Comparison of ENCODE assay signal across 21 cellular contexts in genomic region chr22:50701076-50701419, GRCh38. TPM values are rescaled to one million over a fixed set of nuclear protein-coding genes. Genes with fewer than 3 reads are reported as not detected.
DNase-seq lines count a peak whose midpoint lies in the region; ATAC-seq, FAIRE-seq and TF ChIP-seq lines count a peak whose summit lies in the region.
"Had no signal": no experiment of that assay in that cellular context is flagged by ENCODE, and none has a peak within 500 bp of the region (broad histone marks: within the 10 kb centered on the region; RNA-seq: fewer than 3 reads in every experiment).

No MANE protein-coding gene starts in this region.

- 28% methylated on average over 6 of the region's 7 CpGs for WGBS in HepG2 (ENCODE audit: low lambda C conversion rate)
- 42% methylated on average over 7 of the region's 7 CpGs for WGBS in suprapubic skin

- H3K4me3 ChIP-seq in HepG2 (replicated peaks in 1 of 3; ENCODE audit: insufficient read depth in 1 of 3, low read depth in 2 of 3, low read length in 3 of 3) (peak overlapping the region; percentile 36 to 89 (median 49)), suprapubic skin (no peak overlapping the region)
- H3K4me3 ChIP-seq: PC-9 had no signal

- no peaks in the 10 kb centered on the region for H3K9me3 ChIP-seq in HepG2 (ENCODE audit: low read length)
- no peaks in the 10 kb centered on the region for H3K9me3 ChIP-seq in suprapubic skin

- TF ChIP-seq CTCF in HepG2 (CRISPR knock-in tag; IDR thresholded peaks at IDR 0.05) (no peak; the same call in 1 of the 2 replicates), suprapubic skin (IDR thresholded peaks at IDR 0.05) (no peak)

- TF ChIP-seq POLR2A in HepG2 (IDR thresholded peaks at IDR 0.05; ENCODE audit: insufficient read depth in 1 of 2, low read depth in 2 of 2, low read length in 2 of 2): no peak
- TF ChIP-seq POLR2A in suprapubic skin (IDR thresholded peaks at IDR 0.05): no peak

- FAIRE-seq in HepG2 (lab: Jason Lieb, UNC): peak; percentile 43
- FAIRE-seq: A204.1, GM18507 had no signal

- intact Hi-C loops in HepG2 (cut with micrococcal nuclease; ENCODE audit: unreplicated experiment): no loop called here

- no peak for TF ChIP-seq RAD21 in HepG2 (CRISPR knock-in tag; IDR thresholded peaks at IDR 0.05)

- H3K4me2 ChIP-seq in HepG2 (ENCODE audit: low read depth, low read length): peak overlapping the region; percentile 93
- H3K4me2 ChIP-seq: PC-9 had no signal

- no peaks in the 10 kb centered on the region for H3K27me3 ChIP-seq in HepG2 (ENCODE audit: control insufficient read depth in 1 of 2, insufficient read depth in 2 of 2, low read length in 2 of 2)
- peaks cover 4% of the 10 kb centered on the region for H3K27me3 ChIP-seq in suprapubic skin

- H3K79me2 ChIP-seq in HepG2 (ENCODE audit: insufficient read depth, low read length): peaks cover 39% of the 10 kb centered on the region

- DNase-seq in activated naive CD4-positive, alpha-beta T cell treated with anti-CD3 and anti-CD28 coated beads, Interleukin-2, amount 50 U/mL, for 16 hours: peak; percentile 2
- DNase-seq in activated naive CD4-positive, alpha-beta T cell treated with Interleukin-2 at 50 U/mL for 16 hours: no peak
- peak; percentile 18 for DNase-seq in HepG2 (ENCODE audit: low spot score)
- DNase-seq in suprapubic skin (ENCODE audit: low spot score in 2 of 2): peak; percentile 55 to 72
- DNase-seq in dermis blood vessel endothelial cell: no peak
- no peak for DNase-seq in pons (ENCODE audit: low spot score)
- no peak for DNase-seq in iPS-NIHi7 (ENCODE audit: extremely low spot score)
- DNase-seq: COR-L47, DMS153, MV-4-11, NCI-H1417 treated with DMSO at 0.1 percent for 48 hours, NCI-H2029 treated with DMSO at 0.1 percent for 48 hours, NCI-H526, PC-9, SHP77 treated with DMSO at 0.1 percent for 48 hours had no signal

- H3K36me3 ChIP-seq in HepG2 (replicated peaks in 1 of 2; ENCODE audit: control insufficient read depth in 1 of 2, insufficient read depth in 2 of 2, low read length in 2 of 2) (peaks cover 11 to 30% of the 10 kb centered on the region in 2 experiments), suprapubic skin (peaks cover 6% of the 10 kb centered on the region)

- H4K20me1 ChIP-seq in HepG2 (ENCODE audit: insufficient read depth, low read length): no peaks in the 10 kb centered on the region

- TF ChIP-seq EP300 in HepG2 (IDR thresholded peaks at IDR 0.05; ENCODE audit: low read depth in 2 of 2, low read length in 2 of 2) (no peak), HepG2 (CRISPR knock-in tag; IDR thresholded peaks at IDR 0.05; ENCODE audit: borderline replicate concordance) (no peak), suprapubic skin (IDR thresholded peaks at IDR 0.05) (no peak)

- ATAC-seq in HepG2: peak; percentile 12
- ATAC-seq: HCT116 had no signal

- in situ Hi-C loops in HepG2 (cut with HindIII; ENCODE audit: extremely low pct_ligation_motif_present, low pct_unique_long_range_greater_than_20kb): no loop called here

- H3K27ac ChIP-seq in cingulate gyrus (ENCODE audit: low read depth, low read length) (peak overlapping the region; percentile 58), HepG2 (ENCODE audit: extremely low read length, insufficient read depth, low read length) (peak overlapping the region; percentile 94), suprapubic skin (no peak overlapping the region)
- H3K27ac ChIP-seq: C4-2B, PC-9 had no signal

- H3K9ac ChIP-seq in HepG2 (ENCODE audit: insufficient read depth, low read depth, low read length): peak overlapping the region; percentile 84

- CTCF ChIA-PET in HepG2 (lab: Yijun Ruan, JAX; ENCODE audit: low intra/inter-chr PET ratio, low total read pairs): no interaction called here

- H2AFZ ChIP-seq in HepG2 (ENCODE audit: low read length): no peak overlapping the region
- H2AFZ ChIP-seq: PC-9 had no signal

- POLR2A ChIA-PET in HepG2 (lab: Yijun Ruan, JAX): interaction anchor here (0.6 to 2.8 kb wide), 3 partner anchors 8 to 176 kb away, joined by 3 to 7 read pairs (median 5); partner anchors contain the start of gene SCO2

- H3K4me1 ChIP-seq in HepG2 (ENCODE audit: insufficient read depth, low read length) (peaks cover 48% of the 10 kb centered on the region), suprapubic skin (peaks cover 25% of the 10 kb centered on the region)

- BruUV-seq in HepG2 (replicated peaks; lab: Mats Ljungman, UMichigan): no TSS peak

TF ChIP-seq in HepG2, 621 proteins besides CTCF, POLR2A, EP300 and RAD21 (continues in another document):
- TF ChIP-seq MEF2D (CRISPR knock-in tag; IDR thresholded peaks at IDR 0.05) (0 out of 2 replicates have a peak, but pooled peaks have one; percentile 31), NRL (CRISPR knock-in tag; IDR thresholded peaks at IDR 0.05; ENCODE audit: borderline replicate concordance) (peak; percentile 54; the same call in 1 of the 2 replicates), ZFP91 (CRISPR knock-in tag; IDR thresholded peaks at IDR 0.05; ENCODE audit: borderline replicate concordance) (peak; percentile 11; the same call in 1 of the 2 replicates), ZNF766 (CRISPR knock-in tag; IDR thresholded peaks at IDR 0.05; ENCODE audit: borderline replicate concordance) (0 out of 2 replicates have a peak, but pooled peaks have one; percentile 4), ZNF891 (CRISPR knock-in tag; IDR thresholded peaks at IDR 0.05) (peak; percentile 47), RCOR2 (CRISPR knock-in tag; IDR thresholded peaks at IDR 0.05) (no peak), NR2C2 (CRISPR knock-in tag; IDR thresholded peaks at IDR 0.05; ENCODE audit: borderline replicate concordance) (peak; percentile 4; the same call in 1 of the 2 replicates)

RNA-seq across cellular contexts. Expression of gene SHANK3, which starts 28.4 kb away (rescaled TPM):
- total RNA-seq in HepG2 (2016; rRNA removed; fragmentation: Illumina TruSeq; extraction: Trizol): 1.9 and 2.9 TPM in 2 replicates
- 0.79 and 1.0 TPM in 2 replicates for total RNA-seq in HepG2 (2016; cell fraction: cytosol; rRNA removed; fragmentation: Illumina TruSeq; extraction: Trizol; ENCODE audit: low read depth)
- total RNA-seq in HepG2 (2016; cell fraction: insoluble cytoplasmic fraction; rRNA removed; fragmentation: Illumina TruSeq; extraction: Trizol): 1.7 and 2.9 TPM in 2 replicates
- 2.3 TPM in 2 replicates for total RNA-seq in HepG2 (2016; cell fraction: membrane; rRNA removed; fragmentation: Illumina TruSeq; extraction: Trizol)
- total RNA-seq in HepG2 (2016; cell fraction: nucleus; rRNA removed; fragmentation: Illumina TruSeq; extraction: Trizol): 2.9 and 3.7 TPM in 2 replicates
- polyA plus RNA-seq in HepG2 (2011; rRNA removed): 4.6 and 6.5 TPM in 2 replicates
- 3.0 and 3.9 TPM in 2 replicates for polyA plus RNA-seq in HepG2 (2011; cell fraction: cytosol; rRNA removed)
- polyA plus RNA-seq in HepG2 (2011; cell fraction: nucleus; rRNA removed): 25.0 and 33.1 TPM in 2 replicates
- 7.9 and 8.7 TPM in 2 replicates for polyA plus RNA-seq in HepG2 (2012)
- polyA plus RNA-seq in HepG2 (2016; cell fraction: cytosol; fragmentation: Illumina TruSeq; extraction: Trizol; ENCODE audit: low read depth): 0.66 and 0.71 TPM in 2 replicates
- polyA plus RNA-seq in HepG2 (2016; cell fraction: insoluble cytoplasmic fraction; fragmentation: Illumina TruSeq; extraction: Trizol; ENCODE audit: low read depth): 3.0 and 4.2 TPM in 2 replicates
- 1.6 and 1.9 TPM in 2 replicates for polyA plus RNA-seq in HepG2 (2016; cell fraction: membrane; fragmentation: Illumina TruSeq; extraction: Trizol; ENCODE audit: low read depth)
- 14.0 and 17.0 TPM in 2 replicates for polyA plus RNA-seq in HepG2 (2016; cell fraction: nucleus; fragmentation: Illumina TruSeq; extraction: Trizol; ENCODE audit: insufficient read depth, low read depth)
- 0.07 and 4.8 TPM in 2 replicates for polyA minus RNA-seq in HepG2 (2011; rRNA and poly(A)+ RNA removed; ENCODE audit: low replicate concordance)
- polyA minus RNA-seq in HepG2 (2011; cell fraction: cytosol; rRNA and poly(A)+ RNA removed): 5.2 and 5.4 TPM in 2 replicates
- polyA minus RNA-seq in HepG2 (2011; cell fraction: nucleus; rRNA and poly(A)+ RNA removed): 5.8 and 5.9 TPM in 2 replicates
- total RNA-seq in suprapubic skin: 10 to 100 TPM in 2 of 4 donors, 1 to 10 TPM in 2; 2.9 to 15.9 (median 9.5) TPM
- 33.0 and 42.7 TPM in 2 replicates for total RNA-seq in dermis blood vessel endothelial cell
- total RNA-seq: HT-29 had no signal

RNA-seq across cellular contexts. Expression of gene ACR, which starts 37.0 kb away (rescaled TPM):
- total RNA-seq in HepG2 (2016; rRNA removed; fragmentation: Illumina TruSeq; extraction: Trizol) (not detected in 2 replicates), suprapubic skin (not detected), dermis blood vessel endothelial cell (0.34 and 0.79 TPM in 2 replicates)
- not detected in 2 replicates for total RNA-seq in HepG2 (2016; cell fraction: cytosol; rRNA removed; fragmentation: Illumina TruSeq; extraction: Trizol; ENCODE audit: low read depth)
- total RNA-seq in HepG2 (2016; cell fraction: insoluble cytoplasmic fraction; rRNA removed; fragmentation: Illumina TruSeq; extraction: Trizol): not detected in 2 replicates
- not detected in 2 replicates for total RNA-seq in HepG2 (2016; cell fraction: membrane; rRNA removed; fragmentation: Illumina TruSeq; extraction: Trizol)
- not detected in 2 replicates for total RNA-seq in HepG2 (2016; cell fraction: nucleus; rRNA removed; fragmentation: Illumina TruSeq; extraction: Trizol)
- 0.15 and 0.29 TPM in 2 replicates for polyA plus RNA-seq in HepG2 (2011; rRNA removed)
- polyA plus RNA-seq in HepG2 (2011; cell fraction: cytosol; rRNA removed): 0.04 and 0.12 TPM in 2 replicates
- polyA plus RNA-seq in HepG2 (2011; cell fraction: nucleus; rRNA removed): 0.51 and 0.73 TPM in 2 replicates
- polyA plus RNA-seq in HepG2 (2012): 0.44 TPM in 1 of 2 replicates, not detected in the other
- polyA plus RNA-seq in HepG2 (2016; cell fraction: cytosol; fragmentation: Illumina TruSeq; extraction: Trizol; ENCODE audit: low read depth): not detected in 2 replicates
- polyA plus RNA-seq in HepG2 (2016; cell fraction: insoluble cytoplasmic fraction; fragmentation: Illumina TruSeq; extraction: Trizol; ENCODE audit: low read depth): not detected in 2 replicates
- not detected in 2 replicates for polyA plus RNA-seq in HepG2 (2016; cell fraction: membrane; fragmentation: Illumina TruSeq; extraction: Trizol; ENCODE audit: low read depth)
- polyA plus RNA-seq in HepG2 (2016; cell fraction: nucleus; fragmentation: Illumina TruSeq; extraction: Trizol; ENCODE audit: insufficient read depth, low read depth): not detected in 2 replicates
- not detected in 2 replicates for polyA minus RNA-seq in HepG2 (2011; rRNA and poly(A)+ RNA removed; ENCODE audit: low replicate concordance)
- polyA minus RNA-seq in HepG2 (2011; cell fraction: cytosol; rRNA and poly(A)+ RNA removed): not detected in 2 replicates
- polyA minus RNA-seq in HepG2 (2011; cell fraction: nucleus; rRNA and poly(A)+ RNA removed): 0.62 and 0.77 TPM in 2 replicates
- total RNA-seq: HT-29, PC-9 had no signal

Comparison
In these comparisons a context has a peak if more than half of its experiments do, and no peak if none do; other contexts are left out.
1. DNase-seq: peak in activated naive CD4-positive, alpha-beta T cell treated with anti-CD3 and anti-CD28 coated beads, Interleukin-2, amount 50 U/mL, for 16 hours (single experiment), HepG2 (single experiment) and suprapubic skin (2 of 2); none in activated naive CD4-positive, alpha-beta T cell treated with Interleukin-2 at 50 U/mL for 16 hours (single experiment), dermis blood vessel endothelial cell (single experiment), pons (single experiment) and iPS-NIHi7 (single experiment).